9 cellular contexts compared by ENCODE assay signal in genomic region chr20:24289737-24290481, GRCh38.
DNase-seq lines count a peak whose midpoint lies in the region; ATAC-seq and TF ChIP-seq lines count a peak whose summit lies in the region.
"Had no signal": no experiment of that assay in that cellular context is flagged by ENCODE, and none has a peak within 500 bp of the region (broad histone marks: within the 10 kb centered on the region; RNA-seq: fewer than 3 reads in every experiment).

No MANE protein-coding gene starts in this region.

- DNase-seq in activated naive CD4-positive, alpha-beta T cell treated with anti-CD3 and anti-CD28 coated beads, Interleukin-2, amount 10 ng/mL, durations not matched to agents 7 days and 5 days: peak; percentile 65
- no peak for DNase-seq in activated naive CD4-positive, alpha-beta T cell treated with anti-CD3 and anti-CD28 coated beads, Interleukin-2, amount 50 U/mL, for 16 hours
- DNase-seq in NB4 (ENCODE audit: low read depth) (peak; percentile 89), DMS 273 (lab: John Stamatoyannopoulos, UW; ENCODE audit: unreplicated experiment) (no peak), HK-2 (ENCODE audit: unreplicated experiment) (no peak)
- peak; percentile 17 for DNase-seq in activated naive CD8-positive, alpha-beta T cell treated with anti-CD3 and anti-CD28 coated beads for 36 hours
- DNase-seq in stimulated activated naive CD8-positive, alpha-beta T cell treated with anti-CD3 and anti-CD28 coated beads, Interleukin-15, amount 100 ng/mL, for 72 hours: peak; percentile 13 to 57
- DNase-seq: NCI-H526 treated with DMSO at 0.1 percent for 48 hours had no signal

- H3K36me3 Mint-ChIP-seq in activated naive CD4-positive, alpha-beta T cell treated with anti-CD3 and anti-CD28 coated beads, Interleukin-2, amount 10 ng/mL, durations not matched to agents 7 days and 5 days: peaks cover 1% of the 10 kb centered on the region
- H3K36me3 Mint-ChIP-seq in activated naive CD8-positive, alpha-beta T cell treated with anti-CD3 and anti-CD28 coated beads for 36 hours: peaks cover 3% of the 10 kb centered on the region

- peak overlapping the region; percentile 70 for H3K27ac Mint-ChIP-seq in activated naive CD4-positive, alpha-beta T cell treated with anti-CD3 and anti-CD28 coated beads, Interleukin-2, amount 10 ng/mL, durations not matched to agents 7 days and 5 days
- peak overlapping the region; percentile 75 for H3K27ac Mint-ChIP-seq in activated naive CD8-positive, alpha-beta T cell treated with anti-CD3 and anti-CD28 coated beads for 36 hours
- H3K27ac Mint-ChIP-seq in stimulated activated naive CD8-positive, alpha-beta T cell treated with anti-CD3 and anti-CD28 coated beads, Interleukin-15, amount 100 ng/mL, for 72 hours: peak overlapping the region; percentile 4 to 61

- TF ChIP-seq CTCF in NB4 (IDR thresholded peaks at IDR 0.05; ENCODE audit: low read depth, low read length): peak; percentile 9

- H3K9me3 Mint-ChIP-seq in activated naive CD4-positive, alpha-beta T cell treated with anti-CD3 and anti-CD28 coated beads, Interleukin-2, amount 10 ng/mL, durations not matched to agents 7 days and 5 days: peaks cover 5% of the 10 kb centered on the region
- H3K9me3 Mint-ChIP-seq in activated naive CD8-positive, alpha-beta T cell treated with anti-CD3 and anti-CD28 coated beads for 36 hours: peaks cover 2% of the 10 kb centered on the region
- H3K9me3 Mint-ChIP-seq in stimulated activated naive CD8-positive, alpha-beta T cell treated with anti-CD3 and anti-CD28 coated beads, Interleukin-15, amount 100 ng/mL, for 72 hours: peaks cover 0 to 7% of the 10 kb centered on the region in 2 donors

- peak; percentile 86 for ATAC-seq in stimulated activated naive CD8-positive, alpha-beta T cell treated with anti-CD3 and anti-CD28 coated beads, Interleukin-15, amount 100 ng/mL, for 72 hours
- no peak for ATAC-seq in GM21367 (IDR thresholded peaks at IDR 0.05; ENCODE audit: unreplicated experiment)

- peak overlapping the region; percentile 11 for H3K4me3 Mint-ChIP-seq in activated naive CD4-positive, alpha-beta T cell treated with anti-CD3 and anti-CD28 coated beads, Interleukin-2, amount 10 ng/mL, durations not matched to agents 7 days and 5 days
- peak overlapping the region; percentile 44 for H3K4me3 Mint-ChIP-seq in activated naive CD8-positive, alpha-beta T cell treated with anti-CD3 and anti-CD28 coated beads for 36 hours
- H3K4me3 Mint-ChIP-seq in stimulated activated naive CD8-positive, alpha-beta T cell treated with anti-CD3 and anti-CD28 coated beads, Interleukin-15, amount 100 ng/mL, for 72 hours: peak overlapping the region; percentile 66 to 74

- peaks cover 27% of the 10 kb centered on the region for H3K4me1 Mint-ChIP-seq in activated naive CD4-positive, alpha-beta T cell treated with anti-CD3 and anti-CD28 coated beads, Interleukin-2, amount 10 ng/mL, durations not matched to agents 7 days and 5 days
- peaks cover 20% of the 10 kb centered on the region for H3K4me1 Mint-ChIP-seq in activated naive CD8-positive, alpha-beta T cell treated with anti-CD3 and anti-CD28 coated beads for 36 hours
- H3K4me1 Mint-ChIP-seq in stimulated activated naive CD8-positive, alpha-beta T cell treated with anti-CD3 and anti-CD28 coated beads, Interleukin-15, amount 100 ng/mL, for 72 hours: peaks cover 23% of the 10 kb centered on the region

- peak overlapping the region; percentile 22 for H3K4me3 ChIP-seq in NB4 (ENCODE audit: low read depth, low read length)

- no peaks in the 10 kb centered on the region for H3K27me3 Mint-ChIP-seq in activated naive CD4-positive, alpha-beta T cell treated with anti-CD3 and anti-CD28 coated beads, Interleukin-2, amount 10 ng/mL, durations not matched to agents 7 days and 5 days
- H3K27me3 Mint-ChIP-seq in activated naive CD8-positive, alpha-beta T cell treated with anti-CD3 and anti-CD28 coated beads for 36 hours: no peaks in the 10 kb centered on the region
- H3K27me3 Mint-ChIP-seq in stimulated activated naive CD8-positive, alpha-beta T cell treated with anti-CD3 and anti-CD28 coated beads, Interleukin-15, amount 100 ng/mL, for 72 hours: no peaks in the 10 kb centered on the region

- no peak for TF ChIP-seq POLR2A in NB4 (IDR thresholded peaks at IDR 0.05; ENCODE audit: extremely low read depth, insufficient read length)

- CTCF ChIA-PET in activated naive CD4-positive, alpha-beta T cell treated with anti-CD3 and anti-CD28 coated beads, Interleukin-2, amount 10 ng/mL, durations not matched to agents 7 days and 5 days (lab: Charles Lee): interaction anchor here (0.8 to 1.3 kb wide), 2 partner anchors 19 to 20 kb away, joined by 3 read pairs; no protein-coding TSS in a partner anchor

Comparison
In these comparisons a context has a peak if more than half of its experiments do, and no peak if none do; other contexts are left out.
1. DNase-seq: peak in activated naive CD4-positive, alpha-beta T cell treated with anti-CD3 and anti-CD28 coated beads, Interleukin-2, amount 10 ng/mL, durations not matched to agents 7 days and 5 days (single experiment), NB4 (single experiment), activated naive CD8-positive, alpha-beta T cell treated with anti-CD3 and anti-CD28 coated beads for 36 hours (single experiment) and stimulated activated naive CD8-positive, alpha-beta T cell treated with anti-CD3 and anti-CD28 coated beads, Interleukin-15, amount 100 ng/mL, for 72 hours (2 of 2); none in activated naive CD4-positive, alpha-beta T cell treated with anti-CD3 and anti-CD28 coated beads, Interleukin-2, amount 50 U/mL, for 16 hours (single experiment), DMS 273 (single experiment) and HK-2 (single experiment).
2. H3K4me3 Mint-ChIP-seq: peak in every context shown above with its lines; median percentile 70 in stimulated activated naive CD8-positive, alpha-beta T cell treated with anti-CD3 and anti-CD28 coated beads, Interleukin-15, amount 100 ng/mL, for 72 hours; 44 in activated naive CD8-positive, alpha-beta T cell treated with anti-CD3 and anti-CD28 coated beads for 36 hours; 11 in activated naive CD4-positive, alpha-beta T cell treated with anti-CD3 and anti-CD28 coated beads, Interleukin-2, amount 10 ng/mL, durations not matched to agents 7 days and 5 days.
3. Peak in every context shown above with its lines, with median percentiles within 50 percentile points of each other: H3K27ac Mint-ChIP-seq.